8 cellular contexts compared by ENCODE assay signal in genomic region chr4:118591339-118592046, GRCh38.
DNase-seq lines count a peak whose midpoint lies in the region; ATAC-seq lines count a peak whose summit lies in the region.
"Not testable (repeated sequence)": the region's sequence is repeated elsewhere in the genome, so short reads cannot be mapped to it uniquely, and the experiment has no call there.

No MANE protein-coding gene starts in this region.

- not testable (repeated sequence) for H3K79me2 ChIP-seq in ACC112 (ENCODE audit: control insufficient read depth, insufficient read depth, low read length, unreplicated experiment)

- H2AFZ ChIP-seq in ACC112 (ENCODE audit: low read length, unreplicated experiment) = peak overlapping the region; percentile 88

- H3K27me3 ChIP-seq in ACC112 (ENCODE audit: insufficient read depth, low read length) (peaks cover 11% of the 10 kb centered on the region), skeletal muscle satellite cell (ENCODE audit: control insufficient read depth, insufficient read depth, low read length) (peaks cover 14% of the 10 kb centered on the region)

- peak overlapping the region; percentile 86 for H3K4me3 ChIP-seq in ACC112 (ENCODE audit: low read depth, low read length)
- peak overlapping the region; percentile 74 for H3K4me3 ChIP-seq in skeletal muscle satellite cell (ENCODE audit: low read length)

- DNase-seq in NCI-H2196 treated with DMSO at 0.1 percent for 48 hours (lab: John Stamatoyannopoulos, UW; ENCODE audit: unreplicated experiment) = peak; percentile 24
- peak; percentile 77 to 94 (median 90) for DNase-seq in activated CD4-positive, CD25-positive, alpha-beta regulatory T cell (lab: John Stamatoyannopoulos, UW)
- peak in 58 of 61 donors; percentile 24 to 92 (median 76) for DNase-seq in caudate nucleus (lab: John Stamatoyannopoulos, UW)
- DNase-seq in iPS-NIHi11 (ENCODE audit: low spot score) = peak; percentile 84

- ATAC-seq in GM18867 (IDR thresholded peaks at IDR 0.05; ENCODE audit: unreplicated experiment) = peak; percentile 97
- ATAC-seq in HG03066 (IDR thresholded peaks at IDR 0.05; ENCODE audit: low read depth, unreplicated experiment) = peak; percentile 96

- not testable (repeated sequence) for H3K4me1 ChIP-seq in ACC112 (ENCODE audit: control insufficient read depth, insufficient read depth, low read length, unreplicated experiment); skeletal muscle satellite cell (ENCODE audit: control insufficient read depth, insufficient read depth, low read length)

- H3K27ac ChIP-seq in ACC112 (ENCODE audit: low read depth, low read length) (peak overlapping the region; percentile 63), caudate nucleus (ENCODE audit: low read depth, low read length) (peak overlapping the region; percentile 92)

- H3K9me3 ChIP-seq in skeletal muscle satellite cell (replicated peaks; ENCODE audit: low read length) = not testable (repeated sequence)

- peak overlapping the region; percentile 74 for H3K4me2 ChIP-seq in skeletal muscle satellite cell (ENCODE audit: low read length)

- peak overlapping the region; percentile 81 for H3K9ac ChIP-seq in skeletal muscle satellite cell (ENCODE audit: low read depth, low read length)

- H3K36me3 ChIP-seq in ACC112 (ENCODE audit: insufficient read depth, low read length); skeletal muscle satellite cell (ENCODE audit: insufficient read depth, low read length): not testable (repeated sequence)

Comparison
In these comparisons a context has a peak if more than half of its experiments do, and no peak if none do; other contexts are left out.
1. Peak in every context shown above with its lines: DNase-seq, ATAC-seq, H3K4me3 ChIP-seq and H3K27ac ChIP-seq.
2. DNase-seq: peak in every context shown above with its lines; median percentile 90 in activated CD4-positive, CD25-positive, alpha-beta regulatory T cell; 84 in iPS-NIHi11; 76 in caudate nucleus; 24 in NCI-H2196 treated with DMSO at 0.1 percent for 48 hours.